15 cellular contexts compared by ENCODE assay signal in the genomic region with DNA sequence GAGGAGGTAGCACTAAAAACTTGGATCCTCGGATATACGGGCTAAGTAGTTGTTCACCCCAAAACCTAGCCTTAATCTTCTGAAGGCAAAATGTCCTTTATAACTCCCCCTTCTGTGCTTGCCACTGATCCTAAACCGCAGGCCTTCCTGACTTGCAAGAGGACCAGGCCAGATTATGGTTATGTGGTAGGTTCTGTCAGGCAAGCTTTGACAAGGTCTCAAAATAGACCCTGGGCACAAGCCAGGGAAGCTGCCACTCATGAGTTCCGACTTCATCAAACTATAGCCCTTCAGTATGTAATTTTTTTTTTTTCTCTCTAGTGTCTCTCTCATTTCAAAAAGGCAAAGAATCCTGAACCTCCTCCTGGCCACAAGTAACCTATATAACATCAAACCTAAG. TPM values are rescaled to one million over a fixed set of nuclear protein-coding genes. Genes with fewer than 3 reads are reported as not detected.
DNase-seq lines count a peak whose midpoint lies in the region; ATAC-seq and TF ChIP-seq lines count a peak whose summit lies in the region.
"Had no signal": no experiment of that assay in that cellular context is flagged by ENCODE, and none has a peak within 500 bp of the region (broad histone marks: within the 10 kb centered on the region; RNA-seq: fewer than 3 reads in every experiment).

No MANE protein-coding gene starts in this region.

- POLR2A ChIA-PET in T-cell (lab: Charles Lee) = no interaction called here

- no peaks in the 10 kb centered on the region for H3K9me3 Mint-ChIP-seq in T-cell
- H3K9me3 Mint-ChIP-seq: activated naive CD8-positive, alpha-beta T cell treated with anti-CD3 and anti-CD28 coated beads, Interleukin-2, amount 50 U/mL, for 24 hours; stimulated activated memory B cell treated with anti-CD40 and anti-IgM and Interleukin-4, amounts not matched to agents 10 μg/mL and 1 μg/mL and 100 μg/mL, for 72 hours had no signal

- TF ChIP-seq CTCF in dorsolateral prefrontal cortex (IDR thresholded peaks at IDR 0.05 in 54 of 56, conservative IDR thresholded peaks at IDR 0.05 in 2 of 56; ENCODE audit: low read depth in 1 of 56, partially characterized antibody in 56 of 56) (no peak), brain microvascular endothelial cell (IDR thresholded peaks at IDR 0.05; ENCODE audit: low read depth, low read length, missing control alignments) (no peak)

- H4K20me1 ChIP-seq in BLaER1 treated with 17β-estradiol and CSF1 and Interleukin-3, amounts not matched to agents 10 nM and 100 nM = peaks cover 0 to 27% (median 8%) of the 10 kb centered on the region in 11 experiments; a peak in 8 of 22 replicates

- peak overlapping the region in 9 of 11 experiments; percentile 17 to 63 (median 45); a peak in 12 of 22 replicates for H3K27ac ChIP-seq in BLaER1 treated with 17β-estradiol and CSF1 and Interleukin-3, amounts not matched to agents 10 nM and 100 nM
- H3K27ac ChIP-seq in duodenal mucosa (ENCODE audit: low read depth, low read length) (peak overlapping the region; percentile 62), muscle layer of duodenum (ENCODE audit: low read length) (peak overlapping the region; percentile 50), dorsolateral prefrontal cortex (peak overlapping the region in 13 of 59 donors; percentile 0 to 29 (median 13)), brain microvascular endothelial cell (no peak overlapping the region)
- H3K27ac ChIP-seq: right lobe of liver, SK-N-MC had no signal

- peaks cover 29 to 53% (median 38%) of the 10 kb centered on the region in 11 experiments; a peak in 20 of 22 replicates for H3K36me3 ChIP-seq in BLaER1 treated with 17β-estradiol and CSF1 and Interleukin-3, amounts not matched to agents 10 nM and 100 nM
- H3K36me3 ChIP-seq in duodenal mucosa (ENCODE audit: control insufficient read depth in 1 of 2, insufficient read depth in 2 of 2, low read length in 2 of 2) = peaks cover 2 to 8% of the 10 kb centered on the region in 2 donors
- H3K36me3 ChIP-seq in muscle layer of duodenum (ENCODE audit: control insufficient read depth in 1 of 2, insufficient read depth in 2 of 2, low read length in 2 of 2) = peaks cover 13 to 15% of the 10 kb centered on the region in 2 donors
- H3K36me3 ChIP-seq in brain microvascular endothelial cell (replicated peaks) = peaks cover 5% of the 10 kb centered on the region

- peak overlapping the region; percentile 28 to 51 (median 39); a peak in 14 of 22 replicates for H3K9ac ChIP-seq in BLaER1 treated with 17β-estradiol and CSF1 and Interleukin-3, amounts not matched to agents 10 nM and 100 nM
- peak overlapping the region; percentile 48 to 58 for H3K9ac ChIP-seq in duodenal mucosa (ENCODE audit: low read depth in 1 of 2, low read length in 2 of 2)

- no peak overlapping the region for H3K4me3 Mint-ChIP-seq in T-cell
- H3K4me3 Mint-ChIP-seq: activated naive CD8-positive, alpha-beta T cell treated with anti-CD3 and anti-CD28 coated beads, Interleukin-2, amount 50 U/mL, for 24 hours; stimulated activated memory B cell treated with anti-CD40 and anti-IgM and Interleukin-4, amounts not matched to agents 10 μg/mL and 1 μg/mL and 100 μg/mL, for 72 hours had no signal

- no peaks in the 10 kb centered on the region for H3K27me3 ChIP-seq in BLaER1 treated with 17β-estradiol and CSF1 and Interleukin-3, amounts not matched to agents 10 nM and 100 nM
- H3K27me3 ChIP-seq in duodenal mucosa (ENCODE audit: control insufficient read depth in 1 of 2, insufficient read depth in 2 of 2, low read length in 2 of 2) (no peaks in the 10 kb centered on the region), muscle layer of duodenum (ENCODE audit: low read depth, low read length) (no peaks in the 10 kb centered on the region), dorsolateral prefrontal cortex (no peaks in the 10 kb centered on the region), brain microvascular endothelial cell (replicated peaks) (no peaks in the 10 kb centered on the region)
- H3K27me3 ChIP-seq: right lobe of liver had no signal

- intact Hi-C loops in dorsolateral prefrontal cortex (cut with DNase I) = no loop called here

- H3K9me3 ChIP-seq in BLaER1 treated with 17β-estradiol and CSF1 and Interleukin-3, amounts not matched to agents 10 nM and 100 nM (replicated peaks in 1 of 11) = peaks cover 0 to 21% (median 16%) of the 10 kb centered on the region in 11 experiments; a peak in 18 of 22 replicates
- no peaks in the 10 kb centered on the region for H3K9me3 ChIP-seq in duodenal mucosa (ENCODE audit: control insufficient read depth in 1 of 2, low read length in 2 of 2)
- H3K9me3 ChIP-seq in muscle layer of duodenum (ENCODE audit: control insufficient read depth in 1 of 2, low read length in 2 of 2) = no peaks in the 10 kb centered on the region
- H3K9me3 ChIP-seq: right lobe of liver had no signal

- H3K36me3 Mint-ChIP-seq in T-cell = peaks cover 20% of the 10 kb centered on the region

- H3K4me1 ChIP-seq in BLaER1 treated with 17β-estradiol and CSF1 and Interleukin-3, amounts not matched to agents 10 nM and 100 nM = peaks cover 42 to 62% (median 57%) of the 10 kb centered on the region in 10 experiments
- H3K4me1 ChIP-seq in duodenal mucosa (ENCODE audit: control insufficient read depth in 1 of 2, insufficient read depth in 2 of 2, low read length in 2 of 2) (peaks cover 23 to 51% of the 10 kb centered on the region in 2 donors), muscle layer of duodenum (ENCODE audit: control insufficient read depth in 1 of 2, insufficient read depth in 2 of 2, low read length in 2 of 2) (peaks cover 0 to 27% of the 10 kb centered on the region in 2 donors)

- H3K4me1 Mint-ChIP-seq in T-cell = peaks cover 26 to 50% (median 37%) of the 10 kb centered on the region in 3 donors

- H3K4me2 ChIP-seq in BLaER1 treated with 17β-estradiol and CSF1 and Interleukin-3, amounts not matched to agents 10 nM and 100 nM = peak overlapping the region; percentile 38 to 94 (median 75)

- DNase-seq in MV-4-11 (lab: John Stamatoyannopoulos, UW) (peak; percentile 81), dorsolateral prefrontal cortex (no peak), brain microvascular endothelial cell (no peak), T-cell (no peak)
- DNase-seq: activated naive CD8-positive, alpha-beta T cell treated with anti-CD3 and anti-CD28 coated beads, Interleukin-2, amount 50 U/mL, for 24 hours; NCI-H1105 treated with DMSO at 0.1 percent for 48 hours; NCI-H226; right lobe of liver had no signal

- in situ Hi-C loops in brain microvascular endothelial cell (cut with HindIII; ENCODE audit: low pct_ligation_motif_present, low sequenced_read_pairs) = no loop called here

- no peaks in the 10 kb centered on the region for H3K27me3 Mint-ChIP-seq in T-cell
- H3K27me3 Mint-ChIP-seq: activated naive CD8-positive, alpha-beta T cell treated with anti-CD3 and anti-CD28 coated beads, Interleukin-2, amount 50 U/mL, for 24 hours; stimulated activated memory B cell treated with anti-CD40 and anti-IgM and Interleukin-4, amounts not matched to agents 10 μg/mL and 1 μg/mL and 100 μg/mL, for 72 hours had no signal

- no peak overlapping the region for H3K27ac Mint-ChIP-seq in T-cell
- H3K27ac Mint-ChIP-seq: activated naive CD8-positive, alpha-beta T cell treated with anti-CD3 and anti-CD28 coated beads, Interleukin-2, amount 50 U/mL, for 24 hours; stimulated activated memory B cell treated with anti-CD40 and anti-IgM and Interleukin-4, amounts not matched to agents 10 μg/mL and 1 μg/mL and 100 μg/mL, for 72 hours had no signal

- CTCF ChIA-PET in T-cell (lab: Charles Lee) = no interaction called here

- H3K4me3 ChIP-seq in BLaER1 treated with 17β-estradiol and CSF1 and Interleukin-3, amounts not matched to agents 10 nM and 100 nM = peak overlapping the region in 3 of 10 experiments; percentile 15 to 27 (median 18); a peak in 6 of 20 replicates
- peak overlapping the region in 1 of 2 donors; percentile 16 for H3K4me3 ChIP-seq in duodenal mucosa (ENCODE audit: low read depth in 1 of 2, low read length in 2 of 2)
- no peak overlapping the region for H3K4me3 ChIP-seq in muscle layer of duodenum (ENCODE audit: low read depth in 1 of 2, low read length in 2 of 2)
- H3K4me3 ChIP-seq in dorsolateral prefrontal cortex = no peak overlapping the region
- H3K4me3 ChIP-seq in brain microvascular endothelial cell (ENCODE audit: low read depth, low read length) = no peak overlapping the region
- H3K4me3 ChIP-seq: right lobe of liver, SK-N-MC had no signal

- ATAC-seq in GM18870 (IDR thresholded peaks at IDR 0.05; ENCODE audit: unreplicated experiment) (no peak), T-cell (replicated peaks in 1 of 4) (no peak)
- ATAC-seq: activated CD4-positive, CD25-positive, alpha-beta regulatory T cell treated with anti-CD3 and anti-CD28 coated beads, Interleukin-2, amount 50 U/mL, for 24 hours; activated naive CD8-positive, alpha-beta T cell treated with anti-CD3 and anti-CD28 coated beads, Interleukin-2, amount 50 U/mL, for 24 hours; right lobe of liver; stimulated activated memory B cell treated with anti-CD40 and anti-IgM and Interleukin-4, amounts not matched to agents 10 μg/mL and 1 μg/mL and 100 μg/mL, for 72 hours had no signal

RNA-seq across cellular contexts. Expression of gene LRRFIP2, which starts 3.2 kb away (rescaled TPM):
- total RNA-seq in dorsolateral prefrontal cortex (100 to 1,000 TPM in 21 of 120 experiments, 10 to 100 TPM in 99; 63.9 to 133 (median 88.6) TPM), T-cell (10 to 100 TPM; 26.0 to 39.3 (median 32.9) TPM)
